ENCODE assay signal across 9 cellular contexts in the genomic region with DNA sequence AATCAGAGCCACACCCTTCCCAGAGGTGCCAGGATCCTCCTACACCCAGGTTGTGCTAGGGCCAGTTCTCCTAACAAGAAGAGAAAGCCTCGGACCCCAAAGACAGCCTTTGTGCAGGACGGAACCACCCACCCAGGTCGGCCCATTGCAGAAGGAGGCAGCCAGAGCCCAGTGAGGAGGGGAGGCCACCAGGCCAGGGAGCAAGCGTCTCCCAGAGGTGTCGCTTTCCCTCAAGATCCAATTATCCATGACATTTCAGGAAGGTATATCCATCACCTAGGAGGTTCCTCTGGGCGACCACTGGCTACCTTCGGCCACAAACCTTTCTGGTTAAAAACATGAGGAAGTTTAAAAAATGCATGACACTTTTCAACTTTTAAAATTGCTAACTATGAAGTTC.
"Had no signal": no experiment of that assay in that cellular context is flagged by ENCODE, and none has a peak within 500 bp of the region (broad histone marks: within the 10 kb centered on the region; RNA-seq: fewer than 3 reads in every experiment).

No MANE protein-coding gene starts in this region.

- FAIRE-seq: HepG2 had no signal

- H3K27ac Mint-ChIP-seq: HFFc6, IgD-negative memory B cell had no signal

- H3K9me3 ChIP-seq: HAP-1 had no signal

- H3K27me3 Mint-ChIP-seq: IgD-negative memory B cell had no signal

- H3K9ac ChIP-seq: GM23248 had no signal

- H3K4me3 Mint-ChIP-seq: HFFc6, IgD-negative memory B cell had no signal

- DNase-seq: GOT3, H7, HFFc6, KBM-7 had no signal

- H3K9me3 Mint-ChIP-seq: HFFc6 had no signal

- H3K36me3 Mint-ChIP-seq: IgD-negative memory B cell had no signal

- H3K36me3 ChIP-seq: HAP-1 had no signal

- H3K27ac ChIP-seq: GM23248, HL-60 had no signal

- H3K4me3 ChIP-seq: GM23248, HAP-1 had no signal

- H3K4me1 Mint-ChIP-seq: IgD-negative memory B cell had no signal
